Comparison of ENCODE assay signal across 2 cellular contexts in the genomic region with DNA sequence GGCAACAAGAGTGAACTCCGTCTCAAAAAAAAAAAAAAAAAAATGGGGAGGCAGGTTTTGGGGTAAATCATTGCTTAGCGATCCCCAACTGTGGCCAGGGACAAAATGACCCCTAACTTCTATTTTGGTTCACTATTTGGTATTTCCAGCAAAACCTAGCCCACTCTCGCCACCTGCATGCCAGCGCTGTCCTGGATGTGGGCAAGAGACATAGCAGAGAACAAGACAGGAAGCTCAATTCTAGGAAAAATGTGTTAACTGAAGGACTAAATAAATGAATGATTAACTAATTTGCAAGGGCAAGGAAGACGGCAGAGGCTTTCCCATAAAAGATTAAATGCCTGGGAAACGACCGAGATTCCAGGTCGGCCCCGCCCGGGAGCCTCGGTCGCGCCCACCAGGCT.
TF ChIP-seq lines count a peak whose summit lies in the region.

No MANE protein-coding gene starts in this region.

TF ChIP-seq in GM12878, 131 proteins besides CTCF, POLR2A, EP300 and RAD21:
- TF ChIP-seq ZNF207 (IDR thresholded peaks at IDR 0.05; ENCODE audit: borderline replicate concordance) (no peak), EGR1 (IDR thresholded peaks at IDR 0.05; ENCODE audit: borderline replicate concordance in 1 of 2, low read depth in 2 of 2, low read length in 2 of 2) (no peak), CBFB (IDR thresholded peaks at IDR 0.05; ENCODE audit: low read depth) (no peak), ZNF217 (IDR thresholded peaks at IDR 0.05) (no peak)
- TF ChIP-seq, protein P1, sequence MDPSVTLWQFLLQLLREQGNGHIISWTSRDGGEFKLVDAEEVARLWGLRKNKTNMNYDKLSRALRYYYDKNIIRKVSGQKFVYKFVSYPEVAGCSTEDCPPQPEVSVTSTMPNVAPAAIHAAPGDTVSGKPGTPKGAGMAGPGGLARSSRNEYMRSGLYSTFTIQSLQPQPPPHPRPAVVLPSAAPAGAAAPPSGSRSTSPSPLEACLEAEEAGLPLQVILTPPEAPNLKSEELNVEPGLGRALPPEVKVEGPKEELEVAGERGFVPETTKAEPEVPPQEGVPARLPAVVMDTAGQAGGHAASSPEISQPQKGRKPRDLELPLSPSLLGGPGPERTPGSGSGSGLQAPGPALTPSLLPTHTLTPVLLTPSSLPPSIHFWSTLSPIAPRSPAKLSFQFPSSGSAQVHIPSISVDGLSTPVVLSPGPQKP (IDR thresholded peaks at IDR 0.05; ENCODE audit: low read depth, low read length): no peak
- TF ChIP-seq, protein P2, sequence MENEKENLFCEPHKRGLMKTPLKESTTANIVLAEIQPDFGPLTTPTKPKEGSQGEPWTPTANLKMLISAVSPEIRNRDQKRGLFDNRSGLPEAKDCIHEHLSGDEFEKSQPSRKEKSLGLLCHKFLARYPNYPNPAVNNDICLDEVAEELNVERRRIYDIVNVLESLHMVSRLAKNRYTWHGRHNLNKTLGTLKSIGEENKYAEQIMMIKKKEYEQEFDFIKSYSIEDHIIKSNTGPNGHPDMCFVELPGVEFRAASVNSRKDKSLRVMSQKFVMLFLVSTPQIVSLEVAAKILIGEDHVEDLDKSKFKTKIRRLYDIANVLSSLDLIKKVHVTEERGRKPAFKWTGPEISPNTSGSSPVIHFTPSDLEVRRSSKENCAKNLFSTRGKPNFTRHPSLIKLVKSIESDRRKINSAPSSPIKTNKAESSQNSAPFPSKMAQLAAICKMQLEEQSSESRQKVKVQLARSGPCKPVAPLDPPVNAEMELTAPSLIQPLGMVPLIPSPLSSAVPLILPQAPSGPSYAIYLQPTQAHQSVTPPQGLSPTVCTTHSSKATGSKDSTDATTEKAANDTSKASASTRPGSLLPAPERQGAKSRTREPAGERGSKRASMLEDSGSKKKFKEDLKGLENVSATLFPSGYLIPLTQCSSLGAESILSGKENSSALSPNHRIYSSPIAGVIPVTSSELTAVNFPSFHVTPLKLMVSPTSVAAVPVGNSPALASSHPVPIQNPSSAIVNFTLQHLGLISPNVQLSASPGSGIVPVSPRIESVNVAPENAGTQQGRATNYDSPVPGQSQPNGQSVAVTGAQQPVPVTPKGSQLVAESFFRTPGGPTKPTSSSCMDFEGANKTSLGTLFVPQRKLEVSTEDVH (IDR thresholded peaks at IDR 0.05; ENCODE audit: low read depth, partially characterized antibody): no peak
- TF ChIP-seq, protein P3, sequence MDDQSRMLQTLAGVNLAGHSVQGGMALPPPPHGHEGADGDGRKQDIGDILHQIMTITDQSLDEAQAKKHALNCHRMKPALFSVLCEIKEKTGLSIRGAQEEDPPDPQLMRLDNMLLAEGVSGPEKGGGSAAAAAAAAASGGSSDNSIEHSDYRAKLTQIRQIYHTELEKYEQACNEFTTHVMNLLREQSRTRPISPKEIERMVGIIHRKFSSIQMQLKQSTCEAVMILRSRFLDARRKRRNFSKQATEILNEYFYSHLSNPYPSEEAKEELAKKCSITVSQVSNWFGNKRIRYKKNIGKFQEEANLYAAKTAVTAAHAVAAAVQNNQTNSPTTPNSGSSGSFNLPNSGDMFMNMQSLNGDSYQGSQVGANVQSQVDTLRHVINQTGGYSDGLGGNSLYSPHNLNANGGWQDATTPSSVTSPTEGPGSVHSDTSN (IDR thresholded peaks at IDR 0.05; ENCODE audit: insufficient replicate concordance, low read depth, low read length): no peak

TF ChIP-seq in liver, 16 proteins besides CTCF, POLR2A, EP300 and RAD21:
- TF ChIP-seq JUND (IDR thresholded peaks at IDR 0.05) (no peak), GABPA (IDR thresholded peaks at IDR 0.05 in 1 of 2, conservative IDR thresholded peaks at IDR 0.05 in 1 of 2) (no peak), HNF4G (IDR thresholded peaks at IDR 0.05) (no peak), EGR1 (IDR thresholded peaks at IDR 0.05; ENCODE audit: low read depth in 2 of 2) (no peak), TAF1 (conservative IDR thresholded peaks at IDR 0.05) (no peak), HNF4A (conservative IDR thresholded peaks at IDR 0.05) (no peak), SP1 (IDR thresholded peaks at IDR 0.05) (no peak), FOXA2 (IDR thresholded peaks at IDR 0.05) (no peak), FOXA1 (IDR thresholded peaks at IDR 0.05) (no peak), RXRA (IDR thresholded peaks at IDR 0.05) (no peak), NR2F2 (IDR thresholded peaks at IDR 0.05) (no peak), YY1 (IDR thresholded peaks at IDR 0.05) (no peak)
- TF ChIP-seq, protein P4, sequence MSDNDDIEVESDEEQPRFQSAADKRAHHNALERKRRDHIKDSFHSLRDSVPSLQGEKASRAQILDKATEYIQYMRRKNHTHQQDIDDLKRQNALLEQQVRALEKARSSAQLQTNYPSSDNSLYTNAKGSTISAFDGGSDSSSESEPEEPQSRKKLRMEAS (IDR thresholded peaks at IDR 0.05): no peak
- TF ChIP-seq, protein P5, sequence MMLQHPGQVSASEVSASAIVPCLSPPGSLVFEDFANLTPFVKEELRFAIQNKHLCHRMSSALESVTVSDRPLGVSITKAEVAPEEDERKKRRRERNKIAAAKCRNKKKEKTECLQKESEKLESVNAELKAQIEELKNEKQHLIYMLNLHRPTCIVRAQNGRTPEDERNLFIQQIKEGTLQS (IDR thresholded peaks at IDR 0.05): no peak
- TF ChIP-seq, protein P6, sequence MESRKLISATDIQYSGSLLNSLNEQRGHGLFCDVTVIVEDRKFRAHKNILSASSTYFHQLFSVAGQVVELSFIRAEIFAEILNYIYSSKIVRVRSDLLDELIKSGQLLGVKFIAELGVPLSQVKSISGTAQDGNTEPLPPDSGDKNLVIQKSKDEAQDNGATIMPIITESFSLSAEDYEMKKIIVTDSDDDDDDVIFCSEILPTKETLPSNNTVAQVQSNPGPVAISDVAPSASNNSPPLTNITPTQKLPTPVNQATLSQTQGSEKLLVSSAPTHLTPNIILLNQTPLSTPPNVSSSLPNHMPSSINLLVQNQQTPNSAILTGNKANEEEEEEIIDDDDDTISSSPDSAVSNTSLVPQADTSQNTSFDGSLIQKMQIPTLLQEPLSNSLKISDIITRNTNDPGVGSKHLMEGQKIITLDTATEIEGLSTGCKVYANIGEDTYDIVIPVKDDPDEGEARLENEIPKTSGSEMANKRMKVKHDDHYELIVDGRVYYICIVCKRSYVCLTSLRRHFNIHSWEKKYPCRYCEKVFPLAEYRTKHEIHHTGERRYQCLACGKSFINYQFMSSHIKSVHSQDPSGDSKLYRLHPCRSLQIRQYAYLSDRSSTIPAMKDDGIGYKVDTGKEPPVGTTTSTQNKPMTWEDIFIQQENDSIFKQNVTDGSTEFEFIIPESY (IDR thresholded peaks at IDR 0.05): no peak
- TF ChIP-seq, protein P7, sequence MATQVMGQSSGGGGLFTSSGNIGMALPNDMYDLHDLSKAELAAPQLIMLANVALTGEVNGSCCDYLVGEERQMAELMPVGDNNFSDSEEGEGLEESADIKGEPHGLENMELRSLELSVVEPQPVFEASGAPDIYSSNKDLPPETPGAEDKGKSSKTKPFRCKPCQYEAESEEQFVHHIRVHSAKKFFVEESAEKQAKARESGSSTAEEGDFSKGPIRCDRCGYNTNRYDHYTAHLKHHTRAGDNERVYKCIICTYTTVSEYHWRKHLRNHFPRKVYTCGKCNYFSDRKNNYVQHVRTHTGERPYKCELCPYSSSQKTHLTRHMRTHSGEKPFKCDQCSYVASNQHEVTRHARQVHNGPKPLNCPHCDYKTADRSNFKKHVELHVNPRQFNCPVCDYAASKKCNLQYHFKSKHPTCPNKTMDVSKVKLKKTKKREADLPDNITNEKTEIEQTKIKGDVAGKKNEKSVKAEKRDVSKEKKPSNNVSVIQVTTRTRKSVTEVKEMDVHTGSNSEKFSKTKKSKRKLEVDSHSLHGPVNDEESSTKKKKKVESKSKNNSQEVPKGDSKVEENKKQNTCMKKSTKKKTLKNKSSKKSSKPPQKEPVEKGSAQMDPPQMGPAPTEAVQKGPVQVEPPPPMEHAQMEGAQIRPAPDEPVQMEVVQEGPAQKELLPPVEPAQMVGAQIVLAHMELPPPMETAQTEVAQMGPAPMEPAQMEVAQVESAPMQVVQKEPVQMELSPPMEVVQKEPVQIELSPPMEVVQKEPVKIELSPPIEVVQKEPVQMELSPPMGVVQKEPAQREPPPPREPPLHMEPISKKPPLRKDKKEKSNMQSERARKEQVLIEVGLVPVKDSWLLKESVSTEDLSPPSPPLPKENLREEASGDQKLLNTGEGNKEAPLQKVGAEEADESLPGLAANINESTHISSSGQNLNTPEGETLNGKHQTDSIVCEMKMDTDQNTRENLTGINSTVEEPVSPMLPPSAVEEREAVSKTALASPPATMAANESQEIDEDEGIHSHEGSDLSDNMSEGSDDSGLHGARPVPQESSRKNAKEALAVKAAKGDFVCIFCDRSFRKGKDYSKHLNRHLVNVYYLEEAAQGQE (IDR thresholded peaks at IDR 0.05): no peak
